Comparison of ENCODE assay signal across 23 cellular contexts in the genomic region with DNA sequence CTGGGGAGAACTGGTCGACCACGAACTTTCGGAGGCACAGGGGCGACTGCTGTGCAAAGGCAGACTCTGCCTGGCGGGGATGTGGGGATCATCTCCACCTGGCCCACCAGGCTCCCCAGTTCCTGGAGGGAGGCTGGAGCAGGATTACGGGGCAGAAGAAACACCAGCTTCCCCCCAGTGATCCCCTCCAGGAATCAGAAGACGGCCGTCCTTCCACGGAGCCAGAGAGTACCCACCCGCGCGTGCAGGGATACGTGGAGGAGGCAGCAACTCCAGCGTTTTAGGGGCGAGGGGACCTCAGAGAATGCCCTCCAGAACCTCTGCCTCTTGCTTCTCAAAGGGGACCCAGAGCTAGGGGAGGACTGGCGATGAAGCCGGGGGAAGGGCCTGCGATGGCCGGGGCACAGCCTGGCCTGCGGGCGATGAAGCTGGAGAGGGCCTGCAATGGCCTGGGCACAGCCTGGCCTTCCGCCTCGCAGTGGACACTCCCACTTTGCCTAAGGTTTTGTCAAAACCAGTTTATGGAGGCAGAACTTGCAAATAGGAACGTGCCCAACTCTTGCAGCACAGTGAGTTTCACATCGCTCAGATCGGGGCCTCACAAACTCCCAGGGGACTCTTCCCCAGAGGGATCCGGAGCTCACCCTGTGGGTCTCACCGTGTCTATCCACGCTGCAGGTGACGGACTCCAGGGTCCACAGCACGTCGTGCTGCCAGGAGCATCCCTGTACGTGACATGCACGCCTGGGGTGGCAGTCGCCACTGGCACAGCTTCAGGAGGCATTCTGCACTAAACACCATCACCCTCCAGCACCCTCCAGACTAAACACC.
DNase-seq lines count a peak whose midpoint lies in the region; ATAC-seq and TF ChIP-seq lines count a peak whose summit lies in the region.
"Had no signal": no experiment of that assay in that cellular context is flagged by ENCODE, and none has a peak within 500 bp of the region (broad histone marks: within the 10 kb centered on the region; RNA-seq: fewer than 3 reads in every experiment).

No MANE protein-coding gene starts in this region.

- no peak overlapping the region for H3K27ac ChIP-seq in lower lobe of right lung
- H3K27ac ChIP-seq: brain microvascular endothelial cell, coronary artery, hepatocyte, parathyroid adenoma, upper lobe of right lung had no signal

- H3K4me1 ChIP-seq in lower lobe of right lung = peaks cover 16% of the 10 kb centered on the region
- H3K4me1 ChIP-seq: parathyroid adenoma had no signal

- no peak for TF ChIP-seq CTCF in lower lobe of right lung (IDR thresholded peaks at IDR 0.05)

- peaks cover 8% of the 10 kb centered on the region for H3K36me3 Mint-ChIP-seq in activated CD4-positive, alpha-beta T cell treated with anti-CD3 and anti-CD28 coated beads, Interleukin-2, amount 10 ng/mL, durations not matched to agents 7 days and 5 days (ENCODE audit: low read depth)

- H3K36me3 ChIP-seq in lower lobe of right lung = no peaks in the 10 kb centered on the region
- H3K36me3 ChIP-seq: brain microvascular endothelial cell, upper lobe of right lung had no signal

- POLR2A ChIA-PET in activated CD4-positive, alpha-beta T cell treated with anti-CD3 and anti-CD28 coated beads, Interleukin-2, amount 10 ng/mL, durations not matched to agents 7 days and 5 days (lab: Charles Lee) = no interaction called here

- ATAC-seq in lower lobe of right lung (no peak), SK-N-SH treated with all-trans-retinoic acid at 6 μM for 48 hours (no peak), HG02981 (IDR thresholded peaks at IDR 0.05; ENCODE audit: unreplicated experiment) (no peak)
- ATAC-seq: activated naive CD8-positive, alpha-beta T cell treated with anti-CD3 and anti-CD28 coated beads, Interleukin-2, amount 50 U/mL, for 24 hours; upper lobe of right lung had no signal

- no peak overlapping the region for H3K4me3 ChIP-seq in lower lobe of right lung
- H3K4me3 ChIP-seq: coronary artery, hepatocyte, upper lobe of right lung had no signal

- CTCF ChIA-PET in activated CD4-positive, alpha-beta T cell treated with anti-CD3 and anti-CD28 coated beads, Interleukin-2, amount 10 ng/mL, durations not matched to agents 7 days and 5 days (lab: Charles Lee) = interaction anchor here (1.4 kb wide), 1 partner anchor 29 kb away, joined by 3 read pairs; no protein-coding TSS in a partner anchor

- H3K27me3 ChIP-seq in lower lobe of right lung (ENCODE audit: low read depth) = no peaks in the 10 kb centered on the region
- H3K27me3 ChIP-seq: brain microvascular endothelial cell, hepatocyte, upper lobe of right lung had no signal

- no peaks in the 10 kb centered on the region for H3K9me3 Mint-ChIP-seq in activated CD4-positive, alpha-beta T cell treated with anti-CD3 and anti-CD28 coated beads, Interleukin-2, amount 10 ng/mL, durations not matched to agents 7 days and 5 days
- H3K9me3 Mint-ChIP-seq: activated naive CD8-positive, alpha-beta T cell treated with anti-CD3 and anti-CD28 coated beads, Interleukin-2, amount 50 U/mL, for 24 hours; memory B cell; stimulated activated naive CD8-positive, alpha-beta T cell treated with anti-CD3 and anti-CD28 coated beads, Interleukin-15, Interleukin-2, amounts not matched to agents 100 ng/mL and 50 ng/mL, for 24 hours had no signal

- no peak overlapping the region for H3K27ac Mint-ChIP-seq in activated CD4-positive, alpha-beta T cell treated with anti-CD3 and anti-CD28 coated beads, Interleukin-2, amount 10 ng/mL, durations not matched to agents 7 days and 5 days
- H3K27ac Mint-ChIP-seq: activated CD4-positive, alpha-beta memory T cell treated with anti-CD3 and anti-CD28 coated beads, Interleukin-2, amount 10 ng/mL, durations not matched to agents 7 days and 5 days; activated naive CD8-positive, alpha-beta T cell treated with anti-CD3 and anti-CD28 coated beads, Interleukin-2, amount 50 U/mL, for 24 hours; B cell; memory B cell; stimulated activated naive CD8-positive, alpha-beta T cell treated with anti-CD3 and anti-CD28 coated beads, Interleukin-15, Interleukin-2, amounts not matched to agents 100 ng/mL and 50 ng/mL, for 24 hours had no signal

- intact Hi-C loops in lower lobe of right lung (cut with DNase I) = no loop called here

- peak; percentile 17 for DNase-seq in SIG-M5 treated with dmso at 0.1 percent for 504 hours (lab: John Stamatoyannopoulos, UW; ENCODE audit: unreplicated experiment)
- no peak for DNase-seq in SIG-M5 (lab: John Stamatoyannopoulos, UW)
- DNase-seq in DMS114 treated with DMSO at 0.1 percent for 48 hours (lab: John Stamatoyannopoulos, UW; ENCODE audit: unreplicated experiment) = peak; percentile 13
- DNase-seq in SKM-1 (lab: John Stamatoyannopoulos, UW; ENCODE audit: unreplicated experiment) = peak; percentile 73
- peak; percentile 24 for DNase-seq in lower lobe of right lung
- no peak for DNase-seq in activated CD4-positive, alpha-beta T cell treated with anti-CD3 and anti-CD28 coated beads, Interleukin-2, amount 10 ng/mL, durations not matched to agents 7 days and 5 days
- DNase-seq: activated CD4-positive, alpha-beta memory T cell treated with anti-CD3 and anti-CD28 coated beads, Interleukin-2, amount 10 ng/mL, durations not matched to agents 7 days and 5 days; activated naive CD8-positive, alpha-beta T cell treated with anti-CD3 and anti-CD28 coated beads, Interleukin-2, amount 50 U/mL, for 24 hours; activated T-cell treated with anti-CD3 and anti-CD28 coated beads, Interleukin-2, amount 50 U/mL, for 48 hours; brain microvascular endothelial cell; H7; NCI-H1930; NCI-H446; stimulated activated CD4-positive, alpha-beta T cell treated with anti-CD3 and anti-CD28 coated beads, Interleukin-1b, Interleukin-23, amount 100 ng/mL, for 48 hours; upper lobe of right lung had no signal

- no peak overlapping the region for H3K4me3 Mint-ChIP-seq in activated CD4-positive, alpha-beta T cell treated with anti-CD3 and anti-CD28 coated beads, Interleukin-2, amount 10 ng/mL, durations not matched to agents 7 days and 5 days
- H3K4me3 Mint-ChIP-seq: activated CD4-positive, alpha-beta memory T cell treated with anti-CD3 and anti-CD28 coated beads, Interleukin-2, amount 10 ng/mL, durations not matched to agents 7 days and 5 days; activated naive CD8-positive, alpha-beta T cell treated with anti-CD3 and anti-CD28 coated beads, Interleukin-2, amount 50 U/mL, for 24 hours; B cell; memory B cell had no signal

- H3K4me1 Mint-ChIP-seq in activated CD4-positive, alpha-beta T cell treated with anti-CD3 and anti-CD28 coated beads, Interleukin-2, amount 10 ng/mL, durations not matched to agents 7 days and 5 days = peaks cover 46% of the 10 kb centered on the region

- H3K27me3 Mint-ChIP-seq in activated CD4-positive, alpha-beta T cell treated with anti-CD3 and anti-CD28 coated beads, Interleukin-2, amount 10 ng/mL, durations not matched to agents 7 days and 5 days = no peaks in the 10 kb centered on the region
- H3K27me3 Mint-ChIP-seq: activated CD4-positive, alpha-beta memory T cell treated with anti-CD3 and anti-CD28 coated beads, Interleukin-2, amount 10 ng/mL, durations not matched to agents 7 days and 5 days; activated naive CD8-positive, alpha-beta T cell treated with anti-CD3 and anti-CD28 coated beads, Interleukin-2, amount 50 U/mL, for 24 hours; B cell; memory B cell; stimulated activated naive CD8-positive, alpha-beta T cell treated with anti-CD3 and anti-CD28 coated beads, Interleukin-15, Interleukin-2, amounts not matched to agents 100 ng/mL and 50 ng/mL, for 24 hours had no signal

- no peaks in the 10 kb centered on the region for H3K9me3 ChIP-seq in lower lobe of right lung
- H3K9me3 ChIP-seq: upper lobe of right lung had no signal

TF ChIP-seq in SK-N-SH treated with all-trans-retinoic acid at 6 μM for 48 hours, 23 proteins besides CTCF, POLR2A, EP300 and RAD21:
- no peak for TF ChIP-seq PPARA (CRISPR knock-in tag; IDR thresholded peaks at IDR 0.05; ENCODE audit: borderline replicate concordance)
- no peak for TF ChIP-seq SNAI2 (CRISPR knock-in tag; IDR thresholded peaks at IDR 0.05)
- no peak for TF ChIP-seq BACH2 (CRISPR knock-in tag; IDR thresholded peaks at IDR 0.05; ENCODE audit: borderline replicate concordance)
- TF ChIP-seq, protein P1, sequence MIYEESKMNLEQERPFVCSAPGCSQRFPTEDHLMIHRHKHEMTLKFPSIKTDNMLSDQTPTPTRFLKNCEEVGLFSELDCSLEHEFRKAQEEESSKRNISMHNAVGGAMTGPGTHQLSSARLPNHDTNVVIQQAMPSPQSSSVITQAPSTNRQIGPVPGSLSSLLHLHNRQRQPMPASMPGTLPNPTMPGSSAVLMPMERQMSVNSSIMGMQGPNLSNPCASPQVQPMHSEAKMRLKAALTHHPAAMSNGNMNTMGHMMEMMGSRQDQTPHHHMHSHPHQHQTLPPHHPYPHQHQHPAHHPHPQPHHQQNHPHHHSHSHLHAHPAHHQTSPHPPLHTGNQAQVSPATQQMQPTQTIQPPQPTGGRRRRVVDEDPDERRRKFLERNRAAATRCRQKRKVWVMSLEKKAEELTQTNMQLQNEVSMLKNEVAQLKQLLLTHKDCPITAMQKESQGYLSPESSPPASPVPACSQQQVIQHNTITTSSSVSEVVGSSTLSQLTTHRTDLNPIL (CRISPR knock-in tag; IDR thresholded peaks at IDR 0.05; ENCODE audit: low read depth) = no peak
TF ChIP-seq in SK-N-SH treated with all-trans-retinoic acid at 6 μM for 48 hours: peak in this region for 0.

Comparison
In these comparisons a context has a peak if more than half of its experiments do, and no peak if none do; other contexts are left out.
1. DNase-seq: peak in SIG-M5 treated with dmso at 0.1 percent for 504 hours (single experiment), DMS114 treated with DMSO at 0.1 percent for 48 hours (single experiment), SKM-1 (single experiment) and lower lobe of right lung (single experiment); none in SIG-M5 (single experiment) and activated CD4-positive, alpha-beta T cell treated with anti-CD3 and anti-CD28 coated beads, Interleukin-2, amount 10 ng/mL, durations not matched to agents 7 days and 5 days (single experiment).